Comparison of ENCODE assay signal across 8 cellular contexts in the genomic region with DNA sequence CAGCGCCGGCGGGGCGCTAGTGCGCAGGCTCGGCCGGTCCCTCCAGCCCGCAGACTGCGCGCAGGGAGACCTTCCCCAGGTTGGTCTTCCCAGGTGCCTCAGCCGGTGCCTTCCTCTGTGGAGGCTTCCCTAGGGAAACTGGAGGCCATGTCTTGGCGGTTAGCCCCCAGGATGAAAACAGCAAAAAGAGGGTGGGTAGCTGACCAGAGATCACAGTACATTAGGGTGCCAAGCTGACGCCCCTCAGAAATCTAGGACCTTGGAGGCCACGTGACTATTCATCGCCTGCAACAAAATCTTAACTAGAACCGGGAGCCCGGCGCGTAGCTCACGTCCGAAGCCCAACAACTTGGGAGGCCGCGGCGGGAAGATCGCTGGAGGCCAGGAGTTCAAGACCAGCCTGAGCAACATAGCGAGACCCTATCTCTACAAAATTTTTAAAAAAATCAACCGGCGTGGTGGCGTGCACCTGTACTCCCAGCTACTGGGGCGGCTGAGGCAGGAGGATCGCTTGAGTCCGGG. TPM values are rescaled to one million over a fixed set of nuclear protein-coding genes. Genes with fewer than 3 reads are reported as not detected.
DNase-seq lines count a peak whose midpoint lies in the region; ATAC-seq, FAIRE-seq and TF ChIP-seq lines count a peak whose summit lies in the region.

No MANE protein-coding gene starts in this region.

- 33% methylated on average over 32 of the region's 32 CpGs for WGBS in K562 (ENCODE audit: insufficient coverage, low coverage, missing lambda C conversion rate)
- 54 to 55% methylated on average over 32 of the region's 32 CpGs for WGBS in mesodermal cell (ENCODE audit: insufficient coverage in 2 of 2), 2 experiments

- H3K79me2 ChIP-seq in K562 (ENCODE audit: control insufficient read depth, insufficient read depth, low read length), result peaks cover 63% of the 10 kb centered on the region

- POLR2A ChIA-PET in A673 (lab: Charles Lee; ENCODE audit: low non-redundant PET), result no interaction called here
- POLR2A ChIA-PET in K562 (lab: Yijun Ruan, JAX), result interaction anchor here (1.4 kb wide), 1 partner anchor 9 kb away, joined by 9 read pairs; no protein-coding TSS in a partner anchor

- H3K4me1 ChIP-seq in A673 (ENCODE audit: insufficient read depth, low read length, poor library complexity, severe bottlenecking), result no peaks in the 10 kb centered on the region
- peaks cover 17 to 48% of the 10 kb centered on the region in 2 experiments; a peak in 4 of 5 replicates for H3K4me1 ChIP-seq in K562 (replicated peaks in 1 of 2; ENCODE audit: control insufficient read depth in 2 of 2, insufficient read depth in 2 of 2, low read length in 2 of 2)
- peaks cover 7% of the 10 kb centered on the region for H3K4me1 ChIP-seq in mesodermal cell (ENCODE audit: control insufficient read depth, insufficient read depth, low read length, poor library complexity, severe bottlenecking)

- TF ChIP-seq EP300 in K562 (IDR thresholded peaks at IDR 0.05; ENCODE audit: low read length), result no peak

- H3K27ac ChIP-seq in A673 (ENCODE audit: low read depth, low read length, poor library complexity, severe bottlenecking), result peak overlapping the region; percentile 87
- H3K27ac ChIP-seq in HL-60 (replicated peaks), result peak overlapping the region; percentile 88
- H3K27ac ChIP-seq in K562 (ENCODE audit: extremely low read depth, low read depth, low read length), result peak overlapping the region; percentile 93
- no peak overlapping the region for H3K27ac ChIP-seq in mesodermal cell (ENCODE audit: low read depth, low read length, severe bottlenecking)

- H3K27me3 ChIP-seq in A673 (replicated peaks; ENCODE audit: insufficient read depth, low read depth, low read length, poor library complexity) (no peaks in the 10 kb centered on the region), HL-60 (ENCODE audit: insufficient read depth, poor library complexity, severe bottlenecking) (no peaks in the 10 kb centered on the region), K562 (ENCODE audit: control insufficient read depth in 2 of 2, insufficient read depth in 2 of 2, low read length in 2 of 2) (no peaks in the 10 kb centered on the region)

- intact Hi-C loops in A673 (cut with micrococcal nuclease; ENCODE audit: unreplicated experiment), result loop anchor here (2.0 kb wide), 3 partner anchors 26 to 350 kb away; a partner anchor contains a TSS
- intact Hi-C loops in K562 (cut with micrococcal nuclease), result no loop called here
- intact Hi-C loops in sciatic nerve (cut with DNase I), result no loop called here

- H2AFZ ChIP-seq in K562 (ENCODE audit: low read depth, low read length), result peak overlapping the region; percentile 91

- H3K9me3 ChIP-seq in A673 (ENCODE audit: low read depth, low read length, poor library complexity, severe bottlenecking) (no peaks in the 10 kb centered on the region), K562 (replicated peaks; ENCODE audit: control insufficient read depth, insufficient read depth, low read depth, low read length) (peaks cover 8% of the 10 kb centered on the region), mesodermal cell (ENCODE audit: control insufficient read depth, low read length) (no peaks in the 10 kb centered on the region)

- TF ChIP-seq POLR2A in K562 (conservative IDR thresholded peaks at IDR 0.05), result peak; percentile 70

- no peak for ATAC-seq in K562
- no peak for ATAC-seq in GM18498 (IDR thresholded peaks at IDR 0.05; ENCODE audit: unreplicated experiment)
- ATAC-seq in sciatic nerve, result no peak

- TF ChIP-seq RAD21 in K562 (CRISPR knock-in tag; conservative IDR thresholded peaks at IDR 0.05 in 1 of 2, IDR thresholded peaks at IDR 0.05 in 1 of 2), result no peak

- H3K4me2 ChIP-seq in K562 (ENCODE audit: insufficient read depth, low read length), result peak overlapping the region; percentile 100

- FAIRE-seq in K562 (lab: Jason Lieb, UNC), result no peak

- peaks cover 7% of the 10 kb centered on the region for H3K36me3 ChIP-seq in A673 (ENCODE audit: insufficient read depth, low read length, poor library complexity, severe bottlenecking)
- H3K36me3 ChIP-seq in K562 (ENCODE audit: control insufficient read depth, insufficient read depth, low read length), result peaks cover 51% of the 10 kb centered on the region
- H3K36me3 ChIP-seq in mesodermal cell (ENCODE audit: control insufficient read depth, insufficient read depth, low read length), result peaks cover 46% of the 10 kb centered on the region

- no peak for DNase-seq in A673 (ENCODE audit: low spot score)
- no peak for DNase-seq in HL-60 (ENCODE audit: low read depth in 1 of 2, low spot score in 1 of 2)
- no peak for DNase-seq in K562 (ENCODE audit: extremely low read depth in 1 of 4, low spot score in 3 of 4)
- DNase-seq in sciatic nerve (ENCODE audit: low spot score), result no peak
- DNase-seq in AG08396 (ENCODE audit: low spot score), result no peak
- DNase-seq in kidney glomerular epithelial cell (lab: John Stamatoyannopoulos, UW), result no peak

- peak overlapping the region; percentile 86 for H3K4me3 ChIP-seq in A673 (ENCODE audit: low read depth, low read length, poor library complexity, severe bottlenecking)
- peak overlapping the region; percentile 79 for H3K4me3 ChIP-seq in HL-60 (replicated peaks; ENCODE audit: insufficient read depth, low read length)
- H3K4me3 ChIP-seq in K562, result peak overlapping the region; percentile 69
- H3K4me3 ChIP-seq in mesodermal cell (ENCODE audit: extremely low read depth, insufficient read depth, low read length, poor library complexity, severe bottlenecking), result peak overlapping the region; percentile 95

- BruUV-seq in A673 (replicated peaks; lab: Mats Ljungman, UMichigan) (TSS peak; percentile 83), K562 (replicated peaks; lab: Mats Ljungman, UMichigan) (TSS peak; percentile 89)

- no peaks in the 10 kb centered on the region for H3K9me1 ChIP-seq in K562 (ENCODE audit: control insufficient read depth, insufficient read depth, low read length)

- TF ChIP-seq CTCF in A673 (conservative IDR thresholded peaks at IDR 0.05; ENCODE audit: low read depth, low read length) (no peak), HL-60 (IDR thresholded peaks at IDR 0.05; ENCODE audit: insufficient read depth, low read length) (no peak), K562 (IDR thresholded peaks at IDR 0.05 in 2 of 3, conservative IDR thresholded peaks at IDR 0.05 in 1 of 3; ENCODE audit: insufficient read depth in 2 of 3, low read depth in 1 of 3, low read length in 3 of 3) (no peak; a peak in 1 of 6 replicates)

- in situ Hi-C loops in K562 (cut with MboI), result no loop called here

- peaks cover 7% of the 10 kb centered on the region; the same call in 1 of the 2 replicates for H4K20me1 ChIP-seq in K562 (replicated peaks; ENCODE audit: control insufficient read depth, insufficient read depth, low read length)

- CTCF ChIA-PET in A673 (lab: Charles Lee) (interaction anchor here (1.9 kb wide), 1 partner anchor 102 kb away, joined by 19 read pairs; no protein-coding TSS in a partner anchor), K562 (lab: Yijun Ruan, JAX; ENCODE audit: low intra/inter-chr PET ratio) (interaction anchor here (0.9 kb wide), 1 partner anchor 102 kb away, joined by 6 read pairs; no protein-coding TSS in a partner anchor)

- peak overlapping the region; percentile 94 to 98 for H3K9ac ChIP-seq in K562 (ENCODE audit: insufficient read depth in 1 of 2, low read depth in 2 of 2, low read length in 2 of 2)

RNA-seq across cellular contexts. Expression of a gene that starts 0.3 kb away (rescaled TPM):
- total RNA-seq in A673 (2021) (74.1 and 79.6 TPM in 2 replicates), K562 (2014; rRNA removed) (197 and 221 TPM in 2 replicates), K562 (2014; rRNA removed; fragmentation: Illumina TruSeq; extraction: Trizol) (58.7 and 95.0 TPM in 2 replicates), K562 (2015; rRNA removed; fragmentation: Illumina TruSeq; extraction: Trizol) (127 and 128 TPM in 2 replicates), K562 (2021) (144 and 145 TPM in 2 replicates), sciatic nerve (231 TPM)
- total RNA-seq in K562 (2011; cell fraction: chromatin; rRNA removed; ENCODE audit: low replicate concordance), result 55.7 and 148 TPM in 2 replicates
- 125 and 143 TPM in 2 replicates for total RNA-seq in K562 (2011; cell fraction: nucleolus; rRNA removed)
- 76.9 and 85.1 TPM in 2 replicates for total RNA-seq in K562 (2011; cell fraction: nucleoplasm; rRNA removed)
- polyA plus RNA-seq in K562 (2011; rRNA removed) (125 and 148 TPM in 2 replicates), K562 (2014; fragmentation: Illumina TruSeq; extraction: Trizol) (151 and 157 TPM in 2 replicates), K562 (2014; fragmentation: Nextera tagmentation; extraction: Ambion mirVana) (100 to 1,000 TPM in 1 of 2 experiments, 10 to 100 TPM in 1; 86.0 to 118 TPM), K562 (2014; rRNA removed) (247 and 257 TPM in 2 replicates)
- 178 and 243 TPM in 2 replicates for polyA plus RNA-seq in K562 (2011; cell fraction: cytosol; rRNA removed)
- 96.9 and 138 TPM in 2 replicates for polyA plus RNA-seq in K562 (2011; cell fraction: nucleus; rRNA removed)
- polyA plus RNA-seq in K562 (2012), result 160 TPM in 2 replicates
- 56.1 and 82.0 TPM in 2 replicates for polyA minus RNA-seq in K562 (2011; rRNA and poly(A)+ RNA removed)
- polyA minus RNA-seq in K562 (2011; cell fraction: cytosol; rRNA and poly(A)+ RNA removed), result 31.2 and 34.7 TPM in 2 replicates
- 30.7 and 33.5 TPM in 2 replicates for polyA minus RNA-seq in K562 (2011; cell fraction: nucleus; rRNA and poly(A)+ RNA removed)
- polyA plus RNA-seq in mesodermal cell (2013, experiment 1 of 2), result 145 TPM
- polyA plus RNA-seq in mesodermal cell (2013, experiment 2 of 2), result 119 TPM

RNA-seq across cellular contexts. Expression of a gene that starts 7.6 kb away (rescaled TPM):
- total RNA-seq in A673 (2021) (14.7 and 16.6 TPM in 2 replicates), K562 (2014; rRNA removed) (3.0 and 8.4 TPM in 2 replicates), K562 (2014; rRNA removed; fragmentation: Illumina TruSeq; extraction: Trizol) (3.0 and 4.0 TPM in 2 replicates), K562 (2015; rRNA removed; fragmentation: Illumina TruSeq; extraction: Trizol) (6.7 and 7.4 TPM in 2 replicates), K562 (2021) (10.0 and 10.6 TPM in 2 replicates), sciatic nerve (17.4 TPM)
- total RNA-seq in K562 (2011; cell fraction: chromatin; rRNA removed; ENCODE audit: low replicate concordance), result 29.9 and 84.2 TPM in 2 replicates
- total RNA-seq in K562 (2011; cell fraction: nucleolus; rRNA removed), result 50.8 and 63.5 TPM in 2 replicates
- total RNA-seq in K562 (2011; cell fraction: nucleoplasm; rRNA removed), result 43.2 and 53.5 TPM in 2 replicates
- polyA plus RNA-seq in K562 (2011; rRNA removed) (11.6 and 16.2 TPM in 2 replicates), K562 (2014; fragmentation: Illumina TruSeq; extraction: Trizol) (10.2 and 11.1 TPM in 2 replicates), K562 (2014; fragmentation: Nextera tagmentation; extraction: Ambion mirVana) (under 1 TPM; 0.32 to 0.39 TPM), K562 (2014; rRNA removed) (14.5 and 17.9 TPM in 2 replicates)
- polyA plus RNA-seq in K562 (2011; cell fraction: cytosol; rRNA removed), result 15.1 and 22.0 TPM in 2 replicates
- polyA plus RNA-seq in K562 (2011; cell fraction: nucleus; rRNA removed), result 57.7 and 97.2 TPM in 2 replicates
- 9.7 and 19.0 TPM in 2 replicates for polyA plus RNA-seq in K562 (2012)
- polyA minus RNA-seq in K562 (2011; rRNA and poly(A)+ RNA removed), result 3.5 and 6.2 TPM in 2 replicates
- polyA minus RNA-seq in K562 (2011; cell fraction: cytosol; rRNA and poly(A)+ RNA removed), result 1.4 and 4.0 TPM in 2 replicates
- polyA minus RNA-seq in K562 (2011; cell fraction: nucleus; rRNA and poly(A)+ RNA removed), result 13.4 and 17.1 TPM in 2 replicates
- 7.3 TPM for polyA plus RNA-seq in mesodermal cell (2013, experiment 1 of 2)
- polyA plus RNA-seq in mesodermal cell (2013, experiment 2 of 2), result 8.0 TPM

RNA-seq across cellular contexts. Expression of a gene that starts 27.2 kb away (rescaled TPM):
- total RNA-seq in A673 (2021) (64.4 and 65.1 TPM in 2 replicates), K562 (2014; rRNA removed) (162 and 189 TPM in 2 replicates), K562 (2014; rRNA removed; fragmentation: Illumina TruSeq; extraction: Trizol) (34.7 and 37.7 TPM in 2 replicates), K562 (2015; rRNA removed; fragmentation: Illumina TruSeq; extraction: Trizol) (67.7 and 70.1 TPM in 2 replicates), K562 (2021) (98.3 and 110 TPM in 2 replicates), sciatic nerve (44.3 TPM)
- 16.5 and 25.6 TPM in 2 replicates for total RNA-seq in K562 (2011; cell fraction: chromatin; rRNA removed; ENCODE audit: low replicate concordance)
- 34.2 and 38.5 TPM in 2 replicates for total RNA-seq in K562 (2011; cell fraction: nucleolus; rRNA removed)
- total RNA-seq in K562 (2011; cell fraction: nucleoplasm; rRNA removed), result 26.8 and 34.7 TPM in 2 replicates
- polyA plus RNA-seq in K562 (2011; rRNA removed) (29.6 and 38.3 TPM in 2 replicates), K562 (2014; fragmentation: Illumina TruSeq; extraction: Trizol) (81.6 and 101 TPM in 2 replicates), K562 (2014; fragmentation: Nextera tagmentation; extraction: Ambion mirVana) (10 to 100 TPM in 1 of 2 experiments, 1 to 10 TPM in 1; 6.4 to 24.5 TPM), K562 (2014; rRNA removed) (132 and 140 TPM in 2 replicates)
- polyA plus RNA-seq in K562 (2011; cell fraction: cytosol; rRNA removed), result 45.0 and 97.8 TPM in 2 replicates
- 19.6 and 28.1 TPM in 2 replicates for polyA plus RNA-seq in K562 (2011; cell fraction: nucleus; rRNA removed)
- polyA plus RNA-seq in K562 (2012), result 75.8 and 83.5 TPM in 2 replicates
- 9.5 and 13.2 TPM in 2 replicates for polyA minus RNA-seq in K562 (2011; rRNA and poly(A)+ RNA removed)
- polyA minus RNA-seq in K562 (2011; cell fraction: cytosol; rRNA and poly(A)+ RNA removed), result 31.9 and 36.0 TPM in 2 replicates
- polyA minus RNA-seq in K562 (2011; cell fraction: nucleus; rRNA and poly(A)+ RNA removed), result 5.9 and 9.7 TPM in 2 replicates
- 101 TPM for polyA plus RNA-seq in mesodermal cell (2013, experiment 1 of 2)
- polyA plus RNA-seq in mesodermal cell (2013, experiment 2 of 2), result 79.3 TPM

RNA-seq across cellular contexts. Expression of a gene that starts 27.8 kb away (rescaled TPM):
- total RNA-seq in A673 (2021) (77.0 and 84.1 TPM in 2 replicates), K562 (2014; rRNA removed) (42.1 and 53.8 TPM in 2 replicates), K562 (2014; rRNA removed; fragmentation: Illumina TruSeq; extraction: Trizol) (23.5 and 24.1 TPM in 2 replicates), K562 (2015; rRNA removed; fragmentation: Illumina TruSeq; extraction: Trizol) (30.9 and 31.8 TPM in 2 replicates), K562 (2021) (101 and 103 TPM in 2 replicates), sciatic nerve (89.7 TPM)
- total RNA-seq in K562 (2011; cell fraction: chromatin; rRNA removed; ENCODE audit: low replicate concordance), result 117 and 294 TPM in 2 replicates
- total RNA-seq in K562 (2011; cell fraction: nucleolus; rRNA removed), result 263 and 303 TPM in 2 replicates
- 163 and 175 TPM in 2 replicates for total RNA-seq in K562 (2011; cell fraction: nucleoplasm; rRNA removed)
- polyA plus RNA-seq in K562 (2011; rRNA removed) (19.3 and 33.5 TPM in 2 replicates), K562 (2014; fragmentation: Illumina TruSeq; extraction: Trizol) (73.6 and 76.4 TPM in 2 replicates), K562 (2014; fragmentation: Nextera tagmentation; extraction: Ambion mirVana) (1 to 10 TPM; 2.8 to 5.9 TPM), K562 (2014; rRNA removed) (50.3 and 58.9 TPM in 2 replicates)
- 28.0 and 60.3 TPM in 2 replicates for polyA plus RNA-seq in K562 (2011; cell fraction: cytosol; rRNA removed)
- polyA plus RNA-seq in K562 (2011; cell fraction: nucleus; rRNA removed), result 72.9 and 130 TPM in 2 replicates
- 79.5 and 85.6 TPM in 2 replicates for polyA plus RNA-seq in K562 (2012)
- 15.7 and 23.9 TPM in 2 replicates for polyA minus RNA-seq in K562 (2011; rRNA and poly(A)+ RNA removed)
- 39.3 and 40.8 TPM in 2 replicates for polyA minus RNA-seq in K562 (2011; cell fraction: cytosol; rRNA and poly(A)+ RNA removed)
- 31.4 and 32.4 TPM in 2 replicates for polyA minus RNA-seq in K562 (2011; cell fraction: nucleus; rRNA and poly(A)+ RNA removed)
- 103 TPM for polyA plus RNA-seq in mesodermal cell (2013, experiment 1 of 2)
- 85.2 TPM for polyA plus RNA-seq in mesodermal cell (2013, experiment 2 of 2)

RNA-seq across cellular contexts. Expression of a gene that starts 44.4 kb away (rescaled TPM):
- total RNA-seq in A673 (2021), result not detected in 2 replicates
- not detected in 2 replicates for total RNA-seq in K562 (2011; cell fraction: chromatin; rRNA removed; ENCODE audit: low replicate concordance)
- total RNA-seq in K562 (2011; cell fraction: nucleolus; rRNA removed), result not detected in 2 replicates
- total RNA-seq in K562 (2011; cell fraction: nucleoplasm; rRNA removed), result not detected in 2 replicates
- not detected in 2 replicates for total RNA-seq in K562 (2014; rRNA removed)
- total RNA-seq in K562 (2014; rRNA removed; fragmentation: Illumina TruSeq; extraction: Trizol), result not detected in 2 replicates
- total RNA-seq in K562 (2015; rRNA removed; fragmentation: Illumina TruSeq; extraction: Trizol), result not detected in 2 replicates
- not detected in 2 replicates for total RNA-seq in K562 (2021)
- polyA plus RNA-seq in K562 (2011; rRNA removed), result 0.07 and 0.13 TPM in 2 replicates
- polyA plus RNA-seq in K562 (2011; cell fraction: cytosol; rRNA removed), result not detected in 2 replicates
- polyA plus RNA-seq in K562 (2011; cell fraction: nucleus; rRNA removed), result 0.14 and 0.15 TPM in 2 replicates
- polyA plus RNA-seq in K562 (2012), result 0.03 TPM in 1 of 2 replicates, not detected in the other
- polyA plus RNA-seq in K562 (2014; fragmentation: Illumina TruSeq; extraction: Trizol), result not detected in 2 replicates
- under 1 TPM; 0.07 to 0.17 TPM for polyA plus RNA-seq in K562 (2014; fragmentation: Nextera tagmentation; extraction: Ambion mirVana)
- not detected in 2 replicates for polyA plus RNA-seq in K562 (2014; rRNA removed)
- not detected in 2 replicates for polyA minus RNA-seq in K562 (2011; rRNA and poly(A)+ RNA removed)
- not detected in 2 replicates for polyA minus RNA-seq in K562 (2011; cell fraction: cytosol; rRNA and poly(A)+ RNA removed)
- 0.56 TPM in 1 of 2 replicates, not detected in the other for polyA minus RNA-seq in K562 (2011; cell fraction: nucleus; rRNA and poly(A)+ RNA removed)
- polyA plus RNA-seq in mesodermal cell (2013, experiment 1 of 2), result not detected
- not detected for polyA plus RNA-seq in mesodermal cell (2013, experiment 2 of 2)
- total RNA-seq in sciatic nerve, result not detected
